ENCODE assay signal across 8 cellular contexts in genomic region chr15:75647370-75648155, GRCh38. TPM values are rescaled to one million over a fixed set of nuclear protein-coding genes. Genes with fewer than 3 reads are reported as not detected.
DNase-seq lines count a peak whose midpoint lies in the region; ATAC-seq and TF ChIP-seq lines count a peak whose summit lies in the region.

A gene with protein sequence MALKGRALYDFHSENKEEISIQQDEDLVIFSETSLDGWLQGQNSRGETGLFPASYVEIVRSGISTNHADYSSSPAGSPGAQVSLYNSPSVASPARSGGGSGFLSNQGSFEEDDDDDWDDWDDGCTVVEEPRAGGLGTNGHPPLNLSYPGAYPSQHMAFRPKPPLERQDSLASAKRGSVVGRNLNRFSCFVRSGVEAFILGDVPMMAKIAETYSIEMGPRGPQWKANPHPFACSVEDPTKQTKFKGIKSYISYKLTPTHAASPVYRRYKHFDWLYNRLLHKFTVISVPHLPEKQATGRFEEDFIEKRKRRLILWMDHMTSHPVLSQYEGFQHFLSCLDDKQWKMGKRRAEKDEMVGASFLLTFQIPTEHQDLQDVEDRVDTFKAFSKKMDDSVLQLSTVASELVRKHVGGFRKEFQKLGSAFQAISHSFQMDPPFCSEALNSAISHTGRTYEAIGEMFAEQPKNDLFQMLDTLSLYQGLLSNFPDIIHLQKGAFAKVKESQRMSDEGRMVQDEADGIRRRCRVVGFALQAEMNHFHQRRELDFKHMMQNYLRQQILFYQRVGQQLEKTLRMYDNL (plus strand): TSS chr15:75647912. CDS start chr15:75649103, 1,191 bp downstream.

- H3K9me3 ChIP-seq in OCI-LY1 (ENCODE audit: low read length) (no peaks in the 10 kb centered on the region), esophagus squamous epithelium (no peaks in the 10 kb centered on the region), mucosa of rectum (ENCODE audit: control insufficient read depth in 2 of 2, low read length in 2 of 2) (no peaks in the 10 kb centered on the region)

- H2AFZ ChIP-seq in OCI-LY1 (ENCODE audit: low read length) = no peak within 1 kb of the TSS

- ATAC-seq in GM21529 (IDR thresholded peaks at IDR 0.05; ENCODE audit: unreplicated experiment) = peak; percentile 40
- peak; percentile 78 to 79 for ATAC-seq in activated T-cell treated with anti-CD3 and anti-CD28 coated beads, Interleukin-2, amount 50 U/mL, for 72 hours (replicated peaks in 1 of 2)
- ATAC-seq in stimulated activated effector memory CD8-positive, alpha-beta T cell treated with anti-CD3 and anti-CD28 coated beads, Interleukin-12 subunit alpha, Interleukin-12 subunit beta, amount 100 ng/mL, for 72 hours = peak; percentile 68

- no peaks in the 10 kb centered on the region for H3K27me3 ChIP-seq in OCI-LY1 (ENCODE audit: insufficient read depth, low read length)
- no peaks in the 10 kb centered on the region for H3K27me3 ChIP-seq in esophagus squamous epithelium
- H3K27me3 ChIP-seq in mucosa of rectum (ENCODE audit: control insufficient read depth in 2 of 2, insufficient read depth in 2 of 2, low read length in 2 of 2) = no peaks in the 10 kb centered on the region

- no peaks in the 10 kb centered on the region for H3K9me3 Mint-ChIP-seq in activated T-cell treated with anti-CD3 and anti-CD28 coated beads, Interleukin-2, amount 50 U/mL, for 72 hours
- no peaks in the 10 kb centered on the region for H3K9me3 Mint-ChIP-seq in stimulated activated effector memory CD8-positive, alpha-beta T cell treated with anti-CD3 and anti-CD28 coated beads, Interleukin-12 subunit alpha, Interleukin-12 subunit beta, amount 100 ng/mL, for 72 hours

- H3K4me3 ChIP-seq in OCI-LY1 (ENCODE audit: low read depth, low read length, poor library complexity, severe bottlenecking) (peak within 1 kb of the TSS; percentile 58), esophagus squamous epithelium (peak within 1 kb of the TSS; percentile 51 to 97 (median 84)), mucosa of rectum (ENCODE audit: low read length in 2 of 2) (peak within 1 kb of the TSS; percentile 71 to 94)

- no peaks in the 10 kb centered on the region for H4K20me1 ChIP-seq in OCI-LY1 (ENCODE audit: insufficient read depth, low read length)

- H3K4me3 Mint-ChIP-seq in activated T-cell treated with anti-CD3 and anti-CD28 coated beads, Interleukin-2, amount 50 U/mL, for 72 hours = peak within 1 kb of the TSS; percentile 85 to 87
- peak within 1 kb of the TSS; percentile 78 for H3K4me3 Mint-ChIP-seq in stimulated activated effector memory CD8-positive, alpha-beta T cell treated with anti-CD3 and anti-CD28 coated beads, Interleukin-12 subunit alpha, Interleukin-12 subunit beta, amount 100 ng/mL, for 72 hours

- peaks cover 14% of the 10 kb centered on the region for H3K4me1 ChIP-seq in OCI-LY1 (ENCODE audit: insufficient read depth, low read length, severe bottlenecking)
- H3K4me1 ChIP-seq in esophagus squamous epithelium = peaks cover 49 to 62% (median 51%) of the 10 kb centered on the region in 3 donors
- peaks cover 48 to 49% of the 10 kb centered on the region in 2 donors for H3K4me1 ChIP-seq in mucosa of rectum (ENCODE audit: control insufficient read depth in 2 of 2, insufficient read depth in 2 of 2, low read length in 2 of 2)

- H3K4me2 ChIP-seq in OCI-LY1 (ENCODE audit: low read length) = peak within 1 kb of the TSS; percentile 72

- no peaks in the 10 kb centered on the region for H3K79me2 ChIP-seq in OCI-LY1 (ENCODE audit: insufficient read depth, low read length)

- DNase-seq in Ammon's horn (ENCODE audit: low spot score) (peak; percentile 76), esophagus squamous epithelium (lab: John Stamatoyannopoulos, UW) (no peak), NCI-H2029 (lab: John Stamatoyannopoulos, UW) (no peak)
- peak; percentile 62 to 66 for DNase-seq in activated T-cell treated with anti-CD3 and anti-CD28 coated beads, Interleukin-2, amount 50 U/mL, for 72 hours
- DNase-seq in stimulated activated effector memory CD8-positive, alpha-beta T cell treated with anti-CD3 and anti-CD28 coated beads, Interleukin-12 subunit alpha, Interleukin-12 subunit beta, amount 100 ng/mL, for 72 hours (ENCODE audit: low spot score in 2 of 2) = peak; percentile 53 to 82

- H3K4me1 Mint-ChIP-seq in activated T-cell treated with anti-CD3 and anti-CD28 coated beads, Interleukin-2, amount 50 U/mL, for 72 hours (ENCODE audit: low read depth) = peaks cover 33% of the 10 kb centered on the region
- peaks cover 40% of the 10 kb centered on the region for H3K4me1 Mint-ChIP-seq in stimulated activated effector memory CD8-positive, alpha-beta T cell treated with anti-CD3 and anti-CD28 coated beads, Interleukin-12 subunit alpha, Interleukin-12 subunit beta, amount 100 ng/mL, for 72 hours

- TF ChIP-seq POLR2A in esophagus squamous epithelium (IDR thresholded peaks at IDR 0.05) = peak in 2 of 4 donors; percentile 78 to 81

- 2% methylated on average over 17 of the region's 76 CpGs; no CpG with 5 or more reads in 1 of the 2 donors for WGBS in esophagus squamous epithelium, 2 donors

- H3K27ac ChIP-seq in OCI-LY1 (ENCODE audit: low read depth, low read length, poor library complexity, severe bottlenecking) = no peak within 1 kb of the TSS
- peak within 1 kb of the TSS; percentile 94 to 99 (median 97) for H3K27ac ChIP-seq in esophagus squamous epithelium
- H3K27ac ChIP-seq in mucosa of rectum (ENCODE audit: low read depth in 2 of 2, low read length in 2 of 2) = peak within 1 kb of the TSS; percentile 93

- H3F3A ChIP-seq in OCI-LY1 (ENCODE audit: insufficient read depth, low read length) = no peaks in the 10 kb centered on the region

- no peaks in the 10 kb centered on the region for H3K9me2 ChIP-seq in OCI-LY1 (ENCODE audit: low read depth, low read length)

- intact Hi-C loops in esophagus squamous epithelium (cut with DNase I) = no loop called here

- no peak within 1 kb of the TSS for H3K27ac Mint-ChIP-seq in activated T-cell treated with anti-CD3 and anti-CD28 coated beads, Interleukin-2, amount 50 U/mL, for 72 hours
- H3K27ac Mint-ChIP-seq in stimulated activated effector memory CD8-positive, alpha-beta T cell treated with anti-CD3 and anti-CD28 coated beads, Interleukin-12 subunit alpha, Interleukin-12 subunit beta, amount 100 ng/mL, for 72 hours = peak within 1 kb of the TSS; percentile 60

- H3K36me3 ChIP-seq in OCI-LY1 (ENCODE audit: insufficient read depth, low read length) (no peaks in the 10 kb centered on the region), esophagus squamous epithelium (peaks cover 0 to 21% (median 0%) of the 10 kb centered on the region in 3 donors), mucosa of rectum (ENCODE audit: control insufficient read depth in 2 of 2, insufficient read depth in 2 of 2, low read length in 2 of 2) (peaks cover 0 to 14% of the 10 kb centered on the region in 2 donors)

- peaks cover 8% of the 10 kb centered on the region for H3K27me3 Mint-ChIP-seq in activated T-cell treated with anti-CD3 and anti-CD28 coated beads, Interleukin-2, amount 50 U/mL, for 72 hours (ENCODE audit: low read depth)

- peak; percentile 49; the same call in 1 of the 2 replicates for TF ChIP-seq CTCF in OCI-LY1 (IDR thresholded peaks at IDR 0.05; ENCODE audit: low read length)
- TF ChIP-seq CTCF in esophagus squamous epithelium (IDR thresholded peaks at IDR 0.05) = peak in 5 of 6 experiments; percentile 24 to 63 (median 50)

- no peaks in the 10 kb centered on the region for H3K36me3 Mint-ChIP-seq in activated T-cell treated with anti-CD3 and anti-CD28 coated beads, Interleukin-2, amount 50 U/mL, for 72 hours (ENCODE audit: insufficient read depth in 2 of 2)
- H3K36me3 Mint-ChIP-seq in stimulated activated effector memory CD8-positive, alpha-beta T cell treated with anti-CD3 and anti-CD28 coated beads, Interleukin-12 subunit alpha, Interleukin-12 subunit beta, amount 100 ng/mL, for 72 hours = no peaks in the 10 kb centered on the region

- peak within 1 kb of the TSS; percentile 36; the same call in 1 of the 2 replicates for H3K9ac ChIP-seq in OCI-LY1 (ENCODE audit: low read length)
- peak within 1 kb of the TSS; percentile 79 to 97 for H3K9ac ChIP-seq in mucosa of rectum (ENCODE audit: low read depth in 1 of 2, low read length in 2 of 2)

RNA-seq across cellular contexts. Expression of the gene that starts here (rescaled TPM):
- 1 to 10 TPM; 1.5 to 3.1 TPM for total RNA-seq in activated T-cell treated with anti-CD3 and anti-CD28 coated beads, Interleukin-2, amount 50 U/mL, for 72 hours
- total RNA-seq in esophagus squamous epithelium = 10 to 100 TPM; 20.3 to 36.4 (median 25.9) TPM

Comparison
In these comparisons a context has a peak if more than half of its experiments do, and no peak if none do; other contexts are left out.
1. RNA of the gene that starts here (total RNA-seq): 20.3 to 36.4 TPM in esophagus squamous epithelium; 1.5 to 3.1 TPM in activated T-cell treated with anti-CD3 and anti-CD28 coated beads, Interleukin-2, amount 50 U/mL, for 72 hours; every median in the first group is over 4 times any median in the second.
2. DNase-seq: peak in Ammon's horn (single experiment), activated T-cell treated with anti-CD3 and anti-CD28 coated beads, Interleukin-2, amount 50 U/mL, for 72 hours (2 of 2) and stimulated activated effector memory CD8-positive, alpha-beta T cell treated with anti-CD3 and anti-CD28 coated beads, Interleukin-12 subunit alpha, Interleukin-12 subunit beta, amount 100 ng/mL, for 72 hours (2 of 2); none in esophagus squamous epithelium (single experiment) and NCI-H2029 (single experiment).
3. Peak in every context shown above with its lines, with median percentiles within 50 percentile points of each other: ATAC-seq and H3K4me3 ChIP-seq.